36 cellular contexts compared by ENCODE assay signal in the genomic region with DNA sequence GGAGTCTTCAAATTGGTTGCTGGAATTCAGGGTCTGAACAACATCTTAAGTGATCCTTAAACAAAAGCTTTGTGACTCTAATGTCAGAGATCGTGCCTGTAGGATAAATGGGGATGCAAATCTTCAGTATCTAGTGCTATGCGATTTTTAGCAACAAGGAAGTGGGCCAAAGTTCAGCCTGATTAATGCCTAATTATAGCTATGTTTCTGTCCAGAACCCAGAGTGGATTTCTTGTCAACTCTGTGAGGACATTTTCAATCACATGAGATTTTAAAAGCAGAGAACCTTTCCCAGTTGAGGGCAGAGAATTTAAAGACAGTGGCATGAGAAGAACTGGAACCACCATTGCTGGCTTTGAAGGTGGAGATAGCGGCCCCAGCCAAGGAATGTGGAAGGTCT.
"Had no signal": no experiment of that assay in that cellular context is flagged by ENCODE, and none has a peak within 500 bp of the region (broad histone marks: within the 10 kb centered on the region; RNA-seq: fewer than 3 reads in every experiment).

No MANE protein-coding gene starts in this region.

- H3K4me3 Mint-ChIP-seq: activated CD4-positive, alpha-beta memory T cell treated with anti-CD3 and anti-CD28 coated beads, Interleukin-2, amount 10 ng/mL, durations not matched to agents 7 days and 5 days; activated CD4-positive, alpha-beta T cell treated with anti-CD3 and anti-CD28 coated beads for 36 hours; activated CD4-positive, alpha-beta T cell treated with anti-CD3 and anti-CD28 coated beads, Interleukin-2, amount 10 ng/mL, durations not matched to agents 7 days and 5 days; activated CD8-positive, alpha-beta memory T cell treated with anti-CD3 and anti-CD28 coated beads, Interleukin-2, amount 10 ng/mL, durations not matched to agents 7 days and 5 days; activated CD8-positive, alpha-beta T cell treated with anti-CD3 and anti-CD28 coated beads, Interleukin-2, amount 10 ng/mL, durations not matched to agents 7 days and 5 days; activated naive CD4-positive, alpha-beta T cell treated with anti-CD3 and anti-CD28 coated beads, Interleukin-2, amount 10 ng/mL, durations not matched to agents 7 days and 5 days; activated naive CD4-positive, alpha-beta T cell treated with anti-CD3 and anti-CD28 coated beads, Interleukin-2, amount 50 U/mL, for 24 hours; activated naive CD8-positive, alpha-beta T cell; activated naive CD8-positive, alpha-beta T cell treated with anti-CD3 and anti-CD28 coated beads, Interleukin-2, amount 10 ng/mL, durations not matched to agents 7 days and 5 days; activated naive CD8-positive, alpha-beta T cell treated with anti-CD3 and anti-CD28 coated beads, Interleukin-2, amount 50 U/mL, for 24 hours; activated T-cell treated with anti-CD3 and anti-CD28 coated beads, Interleukin-2, amount 50 U/mL, for 24 hours; brain; T-helper 1 cell treated with Interleukin-12 subunit alpha and Interleukin-12 subunit beta and Interleukin-4 antibody, amounts not matched to agents 30 μg/mL and 1 μg/mL, for 36 hours; T-helper 2 cell treated with Interferon-gamma antibody and Interleukin-4, amounts not matched to agents 5 μg/mL and 100 μg/mL, for 36 hours; WTC11 had no signal

- H3K9me3 Mint-ChIP-seq: activated CD4-positive, alpha-beta memory T cell treated with anti-CD3 and anti-CD28 coated beads, Interleukin-2, amount 10 ng/mL, durations not matched to agents 7 days and 5 days; activated CD4-positive, alpha-beta T cell treated with anti-CD3 and anti-CD28 coated beads, Interleukin-2, amount 10 ng/mL, durations not matched to agents 7 days and 5 days; activated naive CD4-positive, alpha-beta T cell treated with anti-CD3 and anti-CD28 coated beads, Interleukin-2, amount 10 ng/mL, durations not matched to agents 7 days and 5 days; activated naive CD4-positive, alpha-beta T cell treated with anti-CD3 and anti-CD28 coated beads, Interleukin-2, amount 50 U/mL, for 24 hours; activated naive CD8-positive, alpha-beta T cell treated with anti-CD3 and anti-CD28 coated beads, Interleukin-2, amount 10 ng/mL, durations not matched to agents 7 days and 5 days; activated T-cell treated with anti-CD3 and anti-CD28 coated beads, Interleukin-2, amount 50 U/mL, for 24 hours; activated T-helper 2 cell treated with anti-CD3 and anti-CD28 coated beads, Interferon-gamma antibody, Interleukin-2, Interleukin-4, amounts not matched to agents 10 μg/mL and 5 μg/mL and 100 μg/mL, durations not matched to agents 14 hours and 24 hours and 36 hours; brain; T-helper 1 cell treated with Interleukin-12 subunit alpha and Interleukin-12 subunit beta and Interleukin-4 antibody, amounts not matched to agents 30 μg/mL and 1 μg/mL, for 36 hours; T-helper 2 cell treated with Interferon-gamma antibody and Interleukin-4, amounts not matched to agents 5 μg/mL and 100 μg/mL, for 36 hours had no signal

- DNase-seq: activated CD4-positive, alpha-beta memory T cell treated with anti-CD3 and anti-CD28 coated beads, Interleukin-2, amount 10 ng/mL, durations not matched to agents 7 days and 5 days; activated CD4-positive, alpha-beta T cell treated with anti-CD3 and anti-CD28 coated beads for 1 hour; activated CD4-positive, alpha-beta T cell treated with anti-CD3 and anti-CD28 coated beads for 36 hours; activated CD4-positive, alpha-beta T cell treated with anti-CD3 and anti-CD28 coated beads for 48 hours; activated CD4-positive, alpha-beta T cell treated with anti-CD3 and anti-CD28 coated beads, Interleukin-2, amount 10 ng/mL, durations not matched to agents 7 days and 5 days; activated CD4-positive, alpha-beta T cell treated with anti-CD3 and anti-CD28 coated beads, Interleukin-2, amount 50 U/mL, for 48 hours; activated CD4-positive, CD25-positive, alpha-beta regulatory T cell; activated CD8-positive, alpha-beta memory T cell treated with anti-CD3 and anti-CD28 coated beads for 24 hours; activated CD8-positive, alpha-beta memory T cell treated with anti-CD3 and anti-CD28 coated beads, Interleukin-2, amount 10 ng/mL, durations not matched to agents 7 days and 5 days; activated CD8-positive, alpha-beta memory T cell treated with anti-CD3 and anti-CD28 coated beads, Interleukin-2, amount 50 U/mL, for 48 hours; activated CD8-positive, alpha-beta T cell treated with anti-CD3 and anti-CD28 coated beads, Interleukin-2, amount 10 ng/mL, durations not matched to agents 7 days and 5 days; activated effector memory CD4-positive, alpha-beta T cell treated with Interleukin-2 at 50 U/mL for 16 hours; activated gamma-delta T cell; activated naive CD4-positive, alpha-beta T cell treated with anti-CD3 and anti-CD28 coated beads, Interleukin-2, amount 10 ng/mL, durations not matched to agents 7 days and 5 days; activated naive CD4-positive, alpha-beta T cell treated with Interleukin-2 at 50 U/mL for 16 hours; activated naive CD8-positive, alpha-beta T cell treated with anti-CD3 and anti-CD28 coated beads, Interleukin-2, amount 10 ng/mL, durations not matched to agents 7 days and 5 days; activated naive CD8-positive, alpha-beta T cell treated with anti-CD3 and anti-CD28 coated beads, Interleukin-2, amount 50 U/mL, for 24 hours; activated T-cell treated with anti-CD3 and anti-CD28 coated beads, Interleukin-2, amount 50 U/mL, for 24 hours; activated T-cell treated with anti-CD3 and anti-CD28 coated beads, Interleukin-2, amount 50 U/mL, for 48 hours; amygdala; anterior cingulate cortex; central memory CD4-positive, alpha-beta T cell; T-helper 1 cell; T-helper 2 cell; T-helper 9 cell had no signal

- H3K27me3 Mint-ChIP-seq: activated CD4-positive, alpha-beta memory T cell treated with anti-CD3 and anti-CD28 coated beads, Interleukin-2, amount 10 ng/mL, durations not matched to agents 7 days and 5 days; activated CD4-positive, alpha-beta T cell treated with anti-CD3 and anti-CD28 coated beads for 36 hours; activated CD4-positive, alpha-beta T cell treated with anti-CD3 and anti-CD28 coated beads, Interleukin-2, amount 10 ng/mL, durations not matched to agents 7 days and 5 days; activated CD8-positive, alpha-beta memory T cell treated with anti-CD3 and anti-CD28 coated beads, Interleukin-2, amount 10 ng/mL, durations not matched to agents 7 days and 5 days; activated naive CD4-positive, alpha-beta T cell treated with anti-CD3 and anti-CD28 coated beads, Interleukin-2, amount 10 ng/mL, durations not matched to agents 7 days and 5 days; activated naive CD4-positive, alpha-beta T cell treated with anti-CD3 and anti-CD28 coated beads, Interleukin-2, amount 50 U/mL, for 24 hours; activated naive CD8-positive, alpha-beta T cell; activated naive CD8-positive, alpha-beta T cell treated with anti-CD3 and anti-CD28 coated beads, Interleukin-2, amount 10 ng/mL, durations not matched to agents 7 days and 5 days; activated naive CD8-positive, alpha-beta T cell treated with anti-CD3 and anti-CD28 coated beads, Interleukin-2, amount 50 U/mL, for 24 hours; activated T-cell treated with anti-CD3 and anti-CD28 coated beads, Interleukin-2, amount 50 U/mL, for 24 hours; brain had no signal

- H3K36me3 ChIP-seq: ascending aorta, cardiac muscle cell had no signal

- ATAC-seq: activated CD4-positive, alpha-beta T cell treated with anti-CD3 and anti-CD28 coated beads for 36 hours; activated CD4-positive, CD25-positive, alpha-beta regulatory T cell treated with anti-CD3 and anti-CD28 coated beads, Interleukin-2, amount 50 U/mL, for 24 hours; activated CD8-positive, alpha-beta memory T cell treated with anti-CD3 and anti-CD28 coated beads, Interleukin-2, amount 10 ng/mL, durations not matched to agents 7 days and 5 days; activated CD8-positive, alpha-beta T cell treated with anti-CD3 and anti-CD28 coated beads, Interleukin-2, amount 10 ng/mL, durations not matched to agents 7 days and 5 days; activated naive CD8-positive, alpha-beta T cell treated with anti-CD3 and anti-CD28 coated beads, Interleukin-2, amount 50 U/mL, for 24 hours; WTC11 had no signal

- H3K36me3 Mint-ChIP-seq: activated CD8-positive, alpha-beta memory T cell treated with anti-CD3 and anti-CD28 coated beads, Interleukin-2, amount 10 ng/mL, durations not matched to agents 7 days and 5 days; activated naive CD4-positive, alpha-beta T cell treated with anti-CD3 and anti-CD28 coated beads, Interleukin-2, amount 10 ng/mL, durations not matched to agents 7 days and 5 days; activated naive CD4-positive, alpha-beta T cell treated with anti-CD3 and anti-CD28 coated beads, Interleukin-2, amount 50 U/mL, for 24 hours; activated naive CD8-positive, alpha-beta T cell; activated naive CD8-positive, alpha-beta T cell treated with anti-CD3 and anti-CD28 coated beads, Interleukin-2, amount 10 ng/mL, durations not matched to agents 7 days and 5 days; brain; WTC11 had no signal

- H3K27ac ChIP-seq: ascending aorta, cardiac muscle cell, VCaP had no signal

- H3K4me1 ChIP-seq: ascending aorta had no signal

- H3K9me3 ChIP-seq: ascending aorta had no signal

- H3K27me3 ChIP-seq: ascending aorta, cardiac muscle cell had no signal

- H3K27ac Mint-ChIP-seq: activated CD4-positive, alpha-beta memory T cell treated with anti-CD3 and anti-CD28 coated beads, Interleukin-2, amount 10 ng/mL, durations not matched to agents 7 days and 5 days; activated CD4-positive, alpha-beta T cell treated with anti-CD3 and anti-CD28 coated beads for 36 hours; activated CD4-positive, alpha-beta T cell treated with anti-CD3 and anti-CD28 coated beads, Interleukin-2, amount 10 ng/mL, durations not matched to agents 7 days and 5 days; activated CD8-positive, alpha-beta memory T cell treated with anti-CD3 and anti-CD28 coated beads, Interleukin-2, amount 10 ng/mL, durations not matched to agents 7 days and 5 days; activated CD8-positive, alpha-beta T cell treated with anti-CD3 and anti-CD28 coated beads, Interleukin-2, amount 10 ng/mL, durations not matched to agents 7 days and 5 days; activated naive CD4-positive, alpha-beta T cell treated with anti-CD3 and anti-CD28 coated beads, Interleukin-2, amount 10 ng/mL, durations not matched to agents 7 days and 5 days; activated naive CD4-positive, alpha-beta T cell treated with anti-CD3 and anti-CD28 coated beads, Interleukin-2, amount 50 U/mL, for 24 hours; activated naive CD8-positive, alpha-beta T cell; activated naive CD8-positive, alpha-beta T cell treated with anti-CD3 and anti-CD28 coated beads, Interleukin-2, amount 10 ng/mL, durations not matched to agents 7 days and 5 days; activated naive CD8-positive, alpha-beta T cell treated with anti-CD3 and anti-CD28 coated beads, Interleukin-2, amount 50 U/mL, for 24 hours; activated T-cell treated with anti-CD3 and anti-CD28 coated beads, Interleukin-2, amount 50 U/mL, for 24 hours; activated T-helper 2 cell treated with anti-CD3 and anti-CD28 coated beads, Interferon-gamma antibody, Interleukin-2, Interleukin-4, amounts not matched to agents 10 μg/mL and 5 μg/mL and 100 μg/mL, durations not matched to agents 14 hours and 24 hours and 36 hours; brain; T-helper 1 cell treated with Interleukin-12 subunit alpha and Interleukin-12 subunit beta and Interleukin-4 antibody, amounts not matched to agents 30 μg/mL and 1 μg/mL, for 36 hours; T-helper 2 cell treated with Interferon-gamma antibody and Interleukin-4, amounts not matched to agents 5 μg/mL and 100 μg/mL, for 36 hours; WTC11 had no signal

- H3K4me3 ChIP-seq: ascending aorta, cardiac muscle cell had no signal

- H3K4me1 Mint-ChIP-seq: activated CD4-positive, alpha-beta memory T cell treated with anti-CD3 and anti-CD28 coated beads, Interleukin-2, amount 10 ng/mL, durations not matched to agents 7 days and 5 days; activated CD4-positive, alpha-beta T cell treated with anti-CD3 and anti-CD28 coated beads for 36 hours; activated CD4-positive, alpha-beta T cell treated with anti-CD3 and anti-CD28 coated beads, Interleukin-2, amount 10 ng/mL, durations not matched to agents 7 days and 5 days; activated CD8-positive, alpha-beta memory T cell treated with anti-CD3 and anti-CD28 coated beads, Interleukin-2, amount 10 ng/mL, durations not matched to agents 7 days and 5 days; activated naive CD4-positive, alpha-beta T cell treated with anti-CD3 and anti-CD28 coated beads, Interleukin-2, amount 10 ng/mL, durations not matched to agents 7 days and 5 days; activated naive CD4-positive, alpha-beta T cell treated with anti-CD3 and anti-CD28 coated beads, Interleukin-2, amount 50 U/mL, for 24 hours; activated naive CD8-positive, alpha-beta T cell treated with anti-CD3 and anti-CD28 coated beads, Interleukin-2, amount 10 ng/mL, durations not matched to agents 7 days and 5 days; activated naive CD8-positive, alpha-beta T cell treated with anti-CD3 and anti-CD28 coated beads, Interleukin-2, amount 50 U/mL, for 24 hours; brain; WTC11 had no signal
